Comparison of ENCODE assay signal across 1 cellular context in genomic region chr5:83567741-83568530, GRCh38.
TF ChIP-seq lines count a peak whose summit lies in the region.

No MANE protein-coding gene starts in this region.

TF ChIP-seq in GM23338, 12 proteins besides CTCF, POLR2A, EP300 and RAD21 (continued from another document):
- no peak for TF ChIP-seq ZNF462 (CRISPR knock-in tag; IDR thresholded peaks at IDR 0.05)
- TF ChIP-seq ZNF331 (CRISPR knock-in tag; IDR thresholded peaks at IDR 0.05; ENCODE audit: low read depth): no peak
- no peak for TF ChIP-seq REST (IDR thresholded peaks at IDR 0.05; ENCODE audit: unreplicated experiment)
